Comparison of ENCODE assay signal across 17 cellular contexts in genomic region chr3:127560051-127560787, GRCh38. TPM values are rescaled to one million over a fixed set of nuclear protein-coding genes. Genes with fewer than 3 reads are reported as not detected.
DNase-seq lines count a peak whose midpoint lies in the region; TF ChIP-seq lines count a peak whose summit lies in the region.
"Had no signal": no experiment of that assay in that cellular context is flagged by ENCODE, and none has a peak within 500 bp of the region (broad histone marks: within the 10 kb centered on the region; RNA-seq: fewer than 3 reads in every experiment).

No MANE protein-coding gene starts in this region.

- H3K36me3 ChIP-seq in OCI-LY7 (ENCODE audit: insufficient read depth, low read length) (peaks cover 4% of the 10 kb centered on the region; the same call in 1 of the 2 replicates), fibroblast of lung (ENCODE audit: control insufficient read depth, insufficient read depth, low read length) (no peaks in the 10 kb centered on the region)
- H3K36me3 ChIP-seq: lower lobe of right lung, neutrophil, tibial artery had no signal

- no peaks in the 10 kb centered on the region for H4K20me1 ChIP-seq in OCI-LY7 (ENCODE audit: insufficient read depth, low read length)
- no peaks in the 10 kb centered on the region for H4K20me1 ChIP-seq in fibroblast of lung (ENCODE audit: control insufficient read depth, extremely low read depth, insufficient read depth, low read length)

- H3K4me2 ChIP-seq in OCI-LY7 (ENCODE audit: low read length) (peak overlapping the region; percentile 27; the same call in 1 of the 2 replicates), fibroblast of lung (ENCODE audit: extremely low read depth, insufficient read depth, low read length) (no peak overlapping the region)

- H3K4me3 ChIP-seq in OCI-LY7 (ENCODE audit: low read depth, low read length, poor library complexity, severe bottlenecking) (peak overlapping the region; percentile 18), fibroblast of lung (replicated peaks in 1 of 4; ENCODE audit: control extremely low read depth in 1 of 4, insufficient read depth in 1 of 4, low read depth in 3 of 4, low read length in 4 of 4) (no peak overlapping the region)
- H3K4me3 ChIP-seq: lower lobe of right lung, skin epidermis, tibial artery had no signal

- no peak overlapping the region for H3K9ac ChIP-seq in fibroblast of lung (ENCODE audit: insufficient read depth, low read length)

- BruUV-seq in OCI-LY7 (replicated peaks; lab: Mats Ljungman, UMichigan): no TSS peak

- intact Hi-C loops in OCI-LY7 (cut with micrococcal nuclease; ENCODE audit: unreplicated experiment): no loop called here

- H3K4me1 ChIP-seq in OCI-LY7 (ENCODE audit: insufficient read depth, low read length, poor library complexity, severe bottlenecking) (peaks cover 7% of the 10 kb centered on the region), fibroblast of lung (ENCODE audit: control insufficient read depth, extremely low read depth, insufficient read depth, low read length) (no peaks in the 10 kb centered on the region)
- H3K4me1 ChIP-seq: lower lobe of right lung, tibial artery had no signal

- POLR2A ChIA-PET in OCI-LY7 (lab: Charles Lee): no interaction called here

- CTCF ChIA-PET in OCI-LY7 (lab: Charles Lee; ENCODE audit: unreplicated experiment): no interaction called here

- H3K27ac ChIP-seq in OCI-LY7 (ENCODE audit: low read depth, low read length, poor library complexity, severe bottlenecking) (no peak overlapping the region), fibroblast of lung (ENCODE audit: insufficient read depth, low read length) (no peak overlapping the region)
- H3K27ac ChIP-seq: 22Rv1, lower lobe of right lung, neutrophil, skin epidermis, tibial artery had no signal

- H3K9me2 ChIP-seq in OCI-LY7 (ENCODE audit: insufficient read depth, low read length): no peaks in the 10 kb centered on the region

- no peaks in the 10 kb centered on the region for H3K27me3 ChIP-seq in fibroblast of lung (ENCODE audit: control insufficient read depth, insufficient read depth, low read length)
- H3K27me3 ChIP-seq: neutrophil, tibial artery had no signal

- no peaks in the 10 kb centered on the region for H3K79me2 ChIP-seq in OCI-LY7 (ENCODE audit: insufficient read depth, low read depth, low read length)
- H3K79me2 ChIP-seq in fibroblast of lung (ENCODE audit: control insufficient read depth, insufficient read depth, low read length): no peaks in the 10 kb centered on the region

- H2AFZ ChIP-seq in OCI-LY7 (ENCODE audit: low read length) (peak overlapping the region; percentile 85), fibroblast of lung (ENCODE audit: low read length) (peak overlapping the region; percentile 29)

- DNase-seq in NCI-H2107 treated with DMSO at 0.1 percent for 48 hours (lab: John Stamatoyannopoulos, UW; ENCODE audit: unreplicated experiment) (peak; percentile 5), NCI-H2107 (lab: John Stamatoyannopoulos, UW) (no peak), HT-29 (ENCODE audit: low spot score) (peak; percentile 17), OCI-LY7 (ENCODE audit: low spot score) (peak; percentile 44), fibroblast of lung (ENCODE audit: low read depth in 2 of 2) (peak in 1 of 2 donors; percentile 9), NCI-H1930 (lab: John Stamatoyannopoulos, UW) (no peak), NCI-H1417 treated with DMSO at 0.1 percent for 48 hours (lab: John Stamatoyannopoulos, UW) (no peak), DMS114 treated with DMSO at 0.1 percent for 48 hours (lab: John Stamatoyannopoulos, UW; ENCODE audit: unreplicated experiment) (no peak)
- DNase-seq: activated CD4-positive, alpha-beta T cell treated with anti-CD3 and anti-CD28 coated beads, Interleukin-2, amount 10 ng/mL, durations not matched to agents 24 days and 14 days; activated gamma-delta T cell treated with Interleukin-2 at 50 U/mL for 16 hours; lower lobe of right lung; NCI-H1105; NCI-H748 treated with DMSO at 0.1 percent for 48 hours; tibial artery had no signal

- no peak for TF ChIP-seq CTCF in OCI-LY7 (conservative IDR thresholded peaks at IDR 0.05; ENCODE audit: low read length)
- TF ChIP-seq CTCF in fibroblast of lung (conservative IDR thresholded peaks at IDR 0.05 in 1 of 2, IDR thresholded peaks at IDR 0.05 in 1 of 2; ENCODE audit: low read depth in 1 of 2, low read length in 2 of 2): no peak

- H3K9me3 ChIP-seq in OCI-LY7 (ENCODE audit: low read length) (peaks cover 8% of the 10 kb centered on the region), fibroblast of lung (ENCODE audit: control insufficient read depth, insufficient read depth, low read depth, low read length) (no peaks in the 10 kb centered on the region)
- H3K9me3 ChIP-seq: lower lobe of right lung, neutrophil, tibial artery had no signal

RNA-seq across cellular contexts. Expression of gene TPRA1, which starts 30.3 kb away (rescaled TPM):
- 73.0 and 84.4 TPM in 2 replicates for total RNA-seq in HT-29 (2014; rRNA removed; shearing (Covaris generic))
- 25.6 and 32.3 TPM in 2 replicates for total RNA-seq in OCI-LY7 (2014; rRNA removed; shearing (Covaris generic))
- total RNA-seq in OCI-LY7 (2022) (44.6 and 51.4 TPM in 2 replicates), fibroblast of lung (35.4 and 47.4 TPM in 2 replicates)
- 17.5 and 17.9 TPM in 2 replicates for polyA plus RNA-seq in fibroblast of lung
- 22.7 and 25.0 TPM in 2 replicates for polyA plus RNA-seq in fibroblast of lung (2012)
- 58.0 and 74.1 TPM in 2 replicates for polyA minus RNA-seq in fibroblast of lung (ENCODE audit: low replicate concordance)

RNA-seq across cellular contexts. Expression of gene MCM2, which starts 38.0 kb away (rescaled TPM):
- 282 and 292 TPM in 2 replicates for total RNA-seq in HT-29 (2014; rRNA removed; shearing (Covaris generic))
- total RNA-seq in OCI-LY7 (2014; rRNA removed; shearing (Covaris generic)): 207 and 237 TPM in 2 replicates
- 218 and 234 TPM in 2 replicates for total RNA-seq in OCI-LY7 (2022)
- total RNA-seq in fibroblast of lung: 11.6 TPM in 2 replicates
- polyA plus RNA-seq in fibroblast of lung: 17.2 and 47.0 TPM in 2 replicates
- polyA plus RNA-seq in fibroblast of lung (2012): 15.0 and 44.7 TPM in 2 replicates
- 48.6 and 99.9 TPM in 2 replicates for polyA minus RNA-seq in fibroblast of lung (ENCODE audit: low replicate concordance)

Comparison
In these comparisons a context has a peak if more than half of its experiments do, and no peak if none do; other contexts are left out.
1. DNase-seq: peak in NCI-H2107 treated with DMSO at 0.1 percent for 48 hours (single experiment), HT-29 (single experiment) and OCI-LY7 (single experiment); none in NCI-H2107 (single experiment), NCI-H1930 (0 of 2), NCI-H1417 treated with DMSO at 0.1 percent for 48 hours (single experiment) and DMS114 treated with DMSO at 0.1 percent for 48 hours (single experiment).
2. RNA of gene MCM2, which starts 38.0 kb away (total RNA-seq): 282 to 292 TPM in HT-29 and 207 to 237 TPM in OCI-LY7; 11.6 TPM in fibroblast of lung; every median in the first group is over 10 times any median in the second.